Comparison of ENCODE assay signal across 8 cellular contexts in the genomic region with DNA sequence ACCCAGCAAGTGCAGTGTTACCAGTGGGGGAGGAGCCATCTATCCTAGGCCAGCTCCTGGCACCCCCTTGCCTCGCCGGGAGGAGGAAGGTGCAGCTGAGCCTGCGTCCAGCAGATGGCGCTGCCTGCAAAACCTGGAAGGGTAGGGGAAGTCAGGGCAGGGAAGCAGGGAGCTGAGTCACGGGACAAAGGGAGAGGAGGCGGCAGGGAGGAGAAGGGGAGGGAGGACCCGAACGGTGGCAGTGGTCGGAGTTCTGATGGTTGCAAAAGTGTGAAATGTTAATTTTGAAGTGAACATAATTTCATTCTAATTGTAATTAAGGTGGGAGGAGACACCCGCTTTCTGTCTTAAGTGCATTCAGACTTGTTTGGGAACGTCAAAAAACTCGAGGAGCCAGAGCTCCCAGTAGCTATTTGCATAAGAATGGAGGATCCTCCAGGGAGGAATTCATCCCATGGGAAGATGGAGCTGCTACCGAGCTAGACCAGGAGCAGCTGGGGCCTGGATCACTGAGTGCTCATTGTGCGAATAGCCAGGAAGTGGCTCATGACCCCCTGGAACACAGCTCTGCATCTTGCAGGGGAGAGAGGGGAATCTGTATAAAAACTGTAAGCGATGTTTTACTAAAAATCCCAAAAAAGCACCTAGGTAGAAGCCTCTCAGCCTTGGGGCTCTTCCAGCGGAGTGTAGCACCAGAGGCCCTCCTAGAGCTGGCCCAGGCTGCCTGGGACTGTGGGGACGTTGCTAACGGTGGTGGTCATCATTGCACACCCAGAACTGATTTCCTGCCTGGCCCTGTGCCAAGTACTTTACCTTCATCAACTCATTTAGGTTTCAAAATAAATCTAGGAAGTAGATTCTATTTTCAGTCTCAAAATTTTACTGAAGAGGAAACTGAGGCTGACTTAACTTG. TPM values are rescaled to one million over a fixed set of nuclear protein-coding genes. Genes with fewer than 3 reads are reported as not detected.
DNase-seq lines count a peak whose midpoint lies in the region; ATAC-seq, FAIRE-seq and TF ChIP-seq lines count a peak whose summit lies in the region.

No MANE protein-coding gene starts in this region.

- H3K4me1 Mint-ChIP-seq in activated B cell treated with CpG ODN at 0.5 μM for 24 hours: peaks cover 2% of the 10 kb centered on the region

- H3K36me3 ChIP-seq in A673 (ENCODE audit: insufficient read depth, low read length, poor library complexity, severe bottlenecking): no peaks in the 10 kb centered on the region
- H3K36me3 ChIP-seq in bronchial epithelial cell (ENCODE audit: control insufficient read depth, insufficient read depth, low read length): no peaks in the 10 kb centered on the region

- H3K27ac Mint-ChIP-seq in activated B cell treated with CpG ODN at 0.5 μM for 24 hours: no peak overlapping the region

- H3K9me3 Mint-ChIP-seq in activated B cell treated with CpG ODN at 0.5 μM for 24 hours: no peaks in the 10 kb centered on the region

- peaks cover 3% of the 10 kb centered on the region for H3K27me3 Mint-ChIP-seq in activated B cell treated with CpG ODN at 0.5 μM for 24 hours

- peak; percentile 98 for DNase-seq in A673 (ENCODE audit: low spot score)
- DNase-seq in NCI-H2196 (lab: John Stamatoyannopoulos, UW; ENCODE audit: unreplicated experiment): peak; percentile 77
- DNase-seq in activated B cell treated with CpG ODN at 0.5 μM for 24 hours: peak; percentile 61
- DNase-seq in bronchial epithelial cell (ENCODE audit: low read depth): peak; percentile 90
- peak; percentile 95 for DNase-seq in iPS-NIHi7 (ENCODE audit: extremely low spot score)
- peak; percentile 90 for DNase-seq in smooth muscle cell of the brain vasculature (ENCODE audit: low read depth, low spot score)

- peak; percentile 100 for TF ChIP-seq CTCF in A673 (conservative IDR thresholded peaks at IDR 0.05; ENCODE audit: low read depth, low read length)
- TF ChIP-seq CTCF in activated B cell treated with CpG ODN at 0.5 μM for 24 hours (IDR thresholded peaks at IDR 0.05): peak; percentile 50
- TF ChIP-seq CTCF in bronchial epithelial cell (IDR thresholded peaks at IDR 0.05; ENCODE audit: insufficient read depth, low read length, severe bottlenecking): peak; percentile 97

- BruUV-seq in A673 (replicated peaks; lab: Mats Ljungman, UMichigan): no TSS peak

- H3K9me3 ChIP-seq in A673 (ENCODE audit: low read depth, low read length, poor library complexity, severe bottlenecking): no peaks in the 10 kb centered on the region

- no peak overlapping the region for H3K4me3 Mint-ChIP-seq in activated B cell treated with CpG ODN at 0.5 μM for 24 hours

- H3K4me3 ChIP-seq in A673 (ENCODE audit: low read depth, low read length, poor library complexity, severe bottlenecking) (peak overlapping the region; percentile 35), bronchial epithelial cell (ENCODE audit: low read depth, low read length) (peak overlapping the region; percentile 29)

- no peaks in the 10 kb centered on the region for H3K27me3 ChIP-seq in A673 (replicated peaks; ENCODE audit: insufficient read depth, low read depth, low read length, poor library complexity)
- no peaks in the 10 kb centered on the region for H3K27me3 ChIP-seq in bronchial epithelial cell (ENCODE audit: control insufficient read depth, insufficient read depth, low read length)

- FAIRE-seq in bronchial epithelial cell (lab: Jason Lieb, UNC): no peak

- intact Hi-C loops in A673 (cut with micrococcal nuclease; ENCODE audit: unreplicated experiment): no loop called here
- intact Hi-C loops in activated B cell treated with CpG ODN at 0.5 μM for 24 hours (cut with micrococcal nuclease): loop anchor here (1.0 to 5.0 kb wide), 2 partner anchors 405 to 911 kb away; no protein-coding TSS in a partner anchor

- H3K36me3 Mint-ChIP-seq in activated B cell treated with CpG ODN at 0.5 μM for 24 hours (ENCODE audit: low read depth): no peaks in the 10 kb centered on the region

- no peak overlapping the region for H3K27ac ChIP-seq in A673 (ENCODE audit: low read depth, low read length, poor library complexity, severe bottlenecking)

- CTCF ChIA-PET in A673 (lab: Charles Lee): interaction anchor here (0.6 to 1.2 kb wide), 15 partner anchors 9 to 960 kb away, joined by 3 to 10 read pairs (median 3); no protein-coding TSS in a partner anchor
- CTCF ChIA-PET in activated B cell treated with CpG ODN at 0.5 μM for 24 hours (lab: Charles Lee): interaction anchor here (0.6 to 2.8 kb wide), 13 partner anchors 11 to 911 kb away, joined by 3 to 12 read pairs (median 7); no protein-coding TSS in a partner anchor

- ATAC-seq in GM18519 (IDR thresholded peaks at IDR 0.05; ENCODE audit: low FRiP score, unreplicated experiment) (peak; percentile 86), HG03097 (IDR thresholded peaks at IDR 0.05; ENCODE audit: low FRiP score, unreplicated experiment) (peak; percentile 93), activated B cell treated with CpG ODN at 0.5 μM for 24 hours (ENCODE audit: low read depth) (peak; percentile 97)

- POLR2A ChIA-PET in A673 (lab: Charles Lee; ENCODE audit: low non-redundant PET): no interaction called here
- POLR2A ChIA-PET in activated B cell treated with CpG ODN at 0.5 μM for 24 hours (lab: Charles Lee): interaction anchor here (0.7 kb wide), 1 partner anchor 183 kb away, joined by 3 read pairs; no protein-coding TSS in a partner anchor

- peaks cover 6% of the 10 kb centered on the region for H3K4me1 ChIP-seq in A673 (ENCODE audit: insufficient read depth, low read length, poor library complexity, severe bottlenecking)

RNA-seq across cellular contexts. Expression of gene EMP1, which starts 59.5 kb away (rescaled TPM):
- 39.9 and 66.5 TPM in 2 replicates for total RNA-seq in A673 (2021)
- total RNA-seq in activated B cell treated with CpG ODN at 0.5 μM for 24 hours: 0.39 TPM in 1 of 2 replicates, not detected in the other
- 15.6 and 21.3 TPM in 2 replicates for total RNA-seq in bronchial epithelial cell

Comparison
In these comparisons a context has a peak if more than half of its experiments do, and no peak if none do; other contexts are left out.
1. CTCF ChIP-seq: peak in every context shown above with its lines; median percentile 100 in A673; 97 in bronchial epithelial cell; 50 in activated B cell treated with CpG ODN at 0.5 μM for 24 hours.
2. RNA of gene EMP1, which starts 59.5 kb away (total RNA-seq): 39.9 to 66.5 TPM in A673 and 15.6 to 21.3 TPM in bronchial epithelial cell; 0.39 TPM in activated B cell treated with CpG ODN at 0.5 μM for 24 hours; every median in the first group is over 10 times any median in the second.
3. Peak in every context shown above with its lines, with median percentiles within 50 percentile points of each other: DNase-seq and ATAC-seq.